Comparison of ENCODE assay signal across 18 cellular contexts in the genomic region with DNA sequence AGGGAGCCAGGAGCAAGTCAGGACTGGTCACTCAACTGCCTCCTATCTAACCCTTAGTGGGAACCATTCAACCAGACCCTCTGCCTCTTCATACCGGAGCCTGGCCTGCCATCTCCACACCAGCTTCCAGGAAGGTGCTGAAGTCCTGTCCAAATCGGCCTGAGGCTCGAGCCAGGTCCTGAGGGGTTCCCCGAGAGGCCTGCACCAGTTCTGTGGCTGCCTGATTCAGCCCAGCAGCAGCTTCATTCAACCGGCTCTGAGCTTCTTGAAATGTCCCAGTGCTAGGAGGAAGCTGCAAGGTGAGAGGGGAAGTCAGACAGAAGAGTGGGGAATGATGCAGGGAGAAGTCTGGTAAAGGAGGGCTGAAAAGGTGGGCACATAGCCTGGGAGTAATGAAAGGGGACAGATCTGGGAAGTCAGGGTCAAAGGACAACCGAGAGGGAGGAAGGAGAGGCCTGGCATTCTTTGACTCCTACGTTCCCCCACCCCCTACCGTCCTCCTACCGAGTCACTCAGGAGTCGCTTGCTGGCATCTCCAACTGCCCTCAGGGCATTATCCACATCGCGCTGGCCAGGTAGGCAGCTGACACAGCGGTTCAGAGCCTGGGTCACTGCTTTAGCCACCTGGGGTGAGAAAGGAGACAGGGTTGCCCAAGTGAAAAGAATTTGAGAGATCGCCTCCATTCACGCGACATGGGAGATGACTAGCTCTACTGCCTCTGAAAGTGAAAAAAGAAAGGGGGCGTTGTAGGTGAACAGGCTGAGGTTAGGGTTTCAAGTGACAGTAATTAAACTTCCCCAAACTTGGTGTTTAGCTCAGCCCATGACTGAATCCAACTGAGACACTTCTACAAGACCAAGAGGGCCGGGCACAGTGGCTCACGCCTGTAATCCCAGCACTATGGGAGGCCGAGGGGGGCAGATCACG. TPM values are rescaled to one million over a fixed set of nuclear protein-coding genes. Genes with fewer than 3 reads are reported as not detected.
A peak's percentile ranks its signal among the peaks of the same experiment; 100 is the strongest.
DNase-seq lines count a peak whose midpoint lies in the region; ATAC-seq and TF ChIP-seq lines count a peak whose summit lies in the region.
"Had no signal": no experiment of that assay in that cellular context is flagged by ENCODE, and none has a peak within 500 bp of the region (broad histone marks: within the 10 kb centered on the region; RNA-seq: fewer than 3 reads in every experiment).

No MANE protein-coding gene starts in this region.

- no peaks in the 10 kb centered on the region for H3K9me3 ChIP-seq in CD8-positive, alpha-beta memory T cell (ENCODE audit: low read length)
- H3K9me3 ChIP-seq in CD4-positive, alpha-beta T cell (ENCODE audit: control insufficient read depth, low read length), result no peaks in the 10 kb centered on the region
- H3K9me3 ChIP-seq: BE2C, upper lobe of left lung had no signal

- intact Hi-C loops in activated CD8-positive, alpha-beta T cell treated with anti-CD3 and anti-CD28 coated beads for 36 hours (cut with micrococcal nuclease), result no loop called here
- intact Hi-C loops in CD4-positive, alpha-beta T cell (cut with DNase I, micrococcal nuclease), result no loop called here

- peaks cover 60% of the 10 kb centered on the region for H3K36me3 Mint-ChIP-seq in activated CD8-positive, alpha-beta T cell treated with anti-CD3 and anti-CD28 coated beads for 36 hours (ENCODE audit: low read depth)
- H3K36me3 Mint-ChIP-seq in nephron progenitor cell (ENCODE audit: low read depth), result peaks cover 88% of the 10 kb centered on the region
- H3K36me3 Mint-ChIP-seq in CD8-positive, alpha-beta memory T cell, result peaks cover 21 to 91% (median 29%) of the 10 kb centered on the region in 3 donors
- H3K36me3 Mint-ChIP-seq in CD4-positive, alpha-beta T cell (ENCODE audit: low read depth), result peaks cover 65% of the 10 kb centered on the region

- no peaks in the 10 kb centered on the region for H3K27me3 ChIP-seq in CD8-positive, alpha-beta memory T cell (ENCODE audit: insufficient read depth, low read length, poor library complexity, severe bottlenecking)
- no peaks in the 10 kb centered on the region for H3K27me3 ChIP-seq in CD4-positive, alpha-beta T cell (ENCODE audit: control insufficient read depth, insufficient read depth, low read length)
- H3K27me3 ChIP-seq: BE2C, dorsolateral prefrontal cortex, upper lobe of left lung had no signal

- POLR2A ChIA-PET in GM10248 (lab: Yijun Ruan, JAX), result interaction anchor here (0.5 kb wide), 1 partner anchor 82 kb away, joined by 5 read pairs; no protein-coding TSS in a partner anchor
- POLR2A ChIA-PET in activated CD8-positive, alpha-beta T cell treated with anti-CD3 and anti-CD28 coated beads for 36 hours (lab: Charles Lee), result interaction anchor here (0.6 to 2.1 kb wide), 2 partner anchors 15 to 16 kb away, joined by 4 to 6 read pairs; no protein-coding TSS in a partner anchor
- POLR2A ChIA-PET in CD8-positive, alpha-beta memory T cell (lab: Charles Lee), result interaction anchor here (0.5 kb wide), 1 partner anchor 62 kb away, joined by 6 read pairs; no protein-coding TSS in a partner anchor
- POLR2A ChIA-PET in CD4-positive, alpha-beta T cell (lab: Charles Lee), result interaction anchor here (1.2 kb wide), 1 partner anchor 20 kb away, joined by 4 read pairs; a partner anchor contains a TSS

- no peaks in the 10 kb centered on the region for H3K4me1 ChIP-seq in CD8-positive, alpha-beta memory T cell (ENCODE audit: insufficient read depth, low read length)
- H3K4me1 ChIP-seq: BE2C, upper lobe of left lung had no signal

- ATAC-seq in activated CD8-positive, alpha-beta T cell treated with anti-CD3 and anti-CD28 coated beads for 36 hours, result no peak
- ATAC-seq in CD4-positive, alpha-beta T cell (ENCODE audit: poor library complexity), result no peak
- no peak for ATAC-seq in HG03354 (IDR thresholded peaks at IDR 0.05; ENCODE audit: poor library complexity, severe bottlenecking, unreplicated experiment)
- ATAC-seq: Right ventricle myocardium inferior had no signal

- H3K9me3 Mint-ChIP-seq in activated CD8-positive, alpha-beta T cell treated with anti-CD3 and anti-CD28 coated beads for 36 hours, result no peaks in the 10 kb centered on the region
- no peaks in the 10 kb centered on the region for H3K9me3 Mint-ChIP-seq in nephron progenitor cell
- H3K9me3 Mint-ChIP-seq in CD8-positive, alpha-beta memory T cell, result no peaks in the 10 kb centered on the region
- H3K9me3 Mint-ChIP-seq in CD4-positive, alpha-beta T cell, result no peaks in the 10 kb centered on the region
- H3K9me3 Mint-ChIP-seq: brain had no signal

- peaks cover 4% of the 10 kb centered on the region for H3K4me1 Mint-ChIP-seq in activated CD8-positive, alpha-beta T cell treated with anti-CD3 and anti-CD28 coated beads for 36 hours (ENCODE audit: low read depth)
- peaks cover 8% of the 10 kb centered on the region for H3K4me1 Mint-ChIP-seq in nephron progenitor cell
- peaks cover 0 to 4% (median 1%) of the 10 kb centered on the region in 3 donors for H3K4me1 Mint-ChIP-seq in CD8-positive, alpha-beta memory T cell
- no peaks in the 10 kb centered on the region for H3K4me1 Mint-ChIP-seq in CD4-positive, alpha-beta T cell (ENCODE audit: low read depth)
- H3K4me1 Mint-ChIP-seq: brain had no signal

- H3K4me3 Mint-ChIP-seq in activated CD8-positive, alpha-beta T cell treated with anti-CD3 and anti-CD28 coated beads for 36 hours, result no peak overlapping the region
- no peak overlapping the region for H3K4me3 Mint-ChIP-seq in nephron progenitor cell
- H3K4me3 Mint-ChIP-seq in CD8-positive, alpha-beta memory T cell, result no peak overlapping the region
- no peak overlapping the region for H3K4me3 Mint-ChIP-seq in CD4-positive, alpha-beta T cell
- H3K4me3 Mint-ChIP-seq: activated naive CD8-positive, alpha-beta T cell; brain had no signal

- H3K27ac Mint-ChIP-seq in activated CD8-positive, alpha-beta T cell treated with anti-CD3 and anti-CD28 coated beads for 36 hours, result peak overlapping the region; percentile 28
- peak overlapping the region; percentile 90 for H3K27ac Mint-ChIP-seq in nephron progenitor cell
- peak overlapping the region in 4 of 8 donors; percentile 17 to 87 (median 61) for H3K27ac Mint-ChIP-seq in CD8-positive, alpha-beta memory T cell
- no peak overlapping the region for H3K27ac Mint-ChIP-seq in CD4-positive, alpha-beta T cell
- H3K27ac Mint-ChIP-seq: activated naive CD8-positive, alpha-beta T cell; brain had no signal

- H3K36me3 ChIP-seq in CD8-positive, alpha-beta memory T cell (ENCODE audit: insufficient read depth, low read length), result peaks cover 88% of the 10 kb centered on the region

- peak; percentile 50 for DNase-seq in GM10248 (ENCODE audit: extremely low spot score)
- peak; percentile 60 for DNase-seq in GM13977 (ENCODE audit: low spot score)
- DNase-seq in activated CD8-positive, alpha-beta T cell treated with anti-CD3 and anti-CD28 coated beads for 36 hours, result no peak
- no peak for DNase-seq in nephron progenitor cell
- DNase-seq in CD8-positive, alpha-beta memory T cell, result no peak
- no peak for DNase-seq in T1000 (lab: John Stamatoyannopoulos, UW)
- no peak for DNase-seq in CD4-positive, alpha-beta T cell
- DNase-seq: BE2C, DMS 273 treated with DMSO at 0.1 percent for 48 hours, mesendoderm, NCI-H1436 treated with DMSO at 0.1 percent for 48 hours, NCI-H2227 treated with DMSO at 0.1 percent for 48 hours had no signal

- CTCF ChIA-PET in GM10248 (lab: Yijun Ruan, JAX), result interaction anchor here (0.9 to 19.1 kb wide), 12 partner anchors 8 to 101 kb away, joined by 3 to 224 read pairs (median 4); a partner anchor contains a TSS
- CTCF ChIA-PET in activated CD8-positive, alpha-beta T cell treated with anti-CD3 and anti-CD28 coated beads for 36 hours (lab: Charles Lee), result interaction anchor here (0.8 to 15.2 kb wide), 5 partner anchors 16 to 95 kb away, joined by 3 to 121 read pairs (median 3); a partner anchor contains a TSS
- CTCF ChIA-PET in CD8-positive, alpha-beta memory T cell (lab: Charles Lee), result interaction anchor here (0.8 to 5.5 kb wide), 4 partner anchors 16 to 108 kb away, joined by 3 to 40 read pairs (median 3); no protein-coding TSS in a partner anchor
- CTCF ChIA-PET in CD4-positive, alpha-beta T cell (lab: Charles Lee), result interaction anchor here (0.9 to 1.6 kb wide), 2 partner anchors 21 to 65 kb away, joined by 3 read pairs; a partner anchor contains a TSS

- H3K4me3 ChIP-seq in CD8-positive, alpha-beta memory T cell (ENCODE audit: low read length), result no peak overlapping the region
- H3K4me3 ChIP-seq: dorsolateral prefrontal cortex, upper lobe of left lung had no signal

- TF ChIP-seq CTCF in GM10248 (IDR thresholded peaks at IDR 0.05; ENCODE audit: control extremely low read depth, extremely low read depth, low read depth, missing control alignments), result no peak
- TF ChIP-seq CTCF in GM13977 (IDR thresholded peaks at IDR 0.05; ENCODE audit: extremely low read depth, insufficient read depth, missing control alignments), result no peak
- TF ChIP-seq CTCF in activated CD8-positive, alpha-beta T cell treated with anti-CD3 and anti-CD28 coated beads for 36 hours (IDR thresholded peaks at IDR 0.05), result no peak
- no peak for TF ChIP-seq CTCF in nephron progenitor cell (IDR thresholded peaks at IDR 0.05)
- TF ChIP-seq CTCF in CD4-positive, alpha-beta T cell (IDR thresholded peaks at IDR 0.05), result no peak

- H3K27me3 Mint-ChIP-seq in activated CD8-positive, alpha-beta T cell treated with anti-CD3 and anti-CD28 coated beads for 36 hours, result no peaks in the 10 kb centered on the region
- H3K27me3 Mint-ChIP-seq in nephron progenitor cell (ENCODE audit: low read depth, poor library complexity), result no peaks in the 10 kb centered on the region
- H3K27me3 Mint-ChIP-seq in CD8-positive, alpha-beta memory T cell, result peaks cover 0 to 2% of the 10 kb centered on the region in 2 donors
- H3K27me3 Mint-ChIP-seq in CD4-positive, alpha-beta T cell, result no peaks in the 10 kb centered on the region
- H3K27me3 Mint-ChIP-seq: activated naive CD8-positive, alpha-beta T cell had no signal

- H3K27ac ChIP-seq in CD8-positive, alpha-beta memory T cell (ENCODE audit: low read depth, low read length), result no peak overlapping the region
- H3K27ac ChIP-seq in CD4-positive, alpha-beta T cell (ENCODE audit: low read depth, low read length), result no peak overlapping the region
- H3K27ac ChIP-seq: upper lobe of left lung had no signal

- in situ Hi-C loops in GM13977 (cut with MboI; ENCODE audit: low pct_unique_long_range_greater_than_20kb, low sequenced_read_pairs, unreplicated experiment), result no loop called here

RNA-seq across cellular contexts. Expression of a gene that starts 20.2 kb away (rescaled TPM):
- total RNA-seq in activated CD8-positive, alpha-beta T cell treated with anti-CD3 and anti-CD28 coated beads for 36 hours, result 100 to 1,000 TPM; 212 to 219 TPM
- total RNA-seq in CD8-positive, alpha-beta memory T cell, result 100 to 1,000 TPM; 248 to 249 TPM
- polyA plus RNA-seq in CD8-positive, alpha-beta memory T cell, result 161 TPM
- 100 to 1,000 TPM; 149 to 151 TPM for total RNA-seq in CD4-positive, alpha-beta T cell

RNA-seq across cellular contexts. Expression of a gene that starts 20.7 kb away (rescaled TPM):
- total RNA-seq in activated CD8-positive, alpha-beta T cell treated with anti-CD3 and anti-CD28 coated beads for 36 hours, result 10 to 100 TPM; 22.3 to 22.4 TPM
- 10 to 100 TPM; 38.0 to 38.6 TPM for total RNA-seq in CD8-positive, alpha-beta memory T cell
- 53.6 TPM for polyA plus RNA-seq in CD8-positive, alpha-beta memory T cell
- total RNA-seq in CD4-positive, alpha-beta T cell, result 10 to 100 TPM; 13.7 to 15.4 TPM

RNA-seq across cellular contexts. Expression of a gene that starts 22.0 kb away (rescaled TPM):
- 1 to 10 TPM; 4.8 to 5.3 TPM for total RNA-seq in activated CD8-positive, alpha-beta T cell treated with anti-CD3 and anti-CD28 coated beads for 36 hours
- total RNA-seq in CD8-positive, alpha-beta memory T cell, result 1 to 10 TPM; 6.6 to 7.3 TPM
- polyA plus RNA-seq in CD8-positive, alpha-beta memory T cell, result 0.22 TPM
- 10 to 100 TPM; 63.1 to 63.5 TPM for total RNA-seq in CD4-positive, alpha-beta T cell

RNA-seq across cellular contexts. Expression of a gene that starts 37.3 kb away (rescaled TPM):
- 10 to 100 TPM; 21.2 to 22.3 TPM for total RNA-seq in activated CD8-positive, alpha-beta T cell treated with anti-CD3 and anti-CD28 coated beads for 36 hours
- total RNA-seq in CD8-positive, alpha-beta memory T cell, result 10 to 100 TPM; 41.8 to 42.0 TPM
- polyA plus RNA-seq in CD8-positive, alpha-beta memory T cell, result 30.7 TPM
- total RNA-seq in CD4-positive, alpha-beta T cell, result 10 to 100 TPM; 17.3 to 18.6 TPM

RNA-seq across cellular contexts. Expression of a gene that starts 37.3 kb away (rescaled TPM):
- 10 to 100 TPM; 13.0 to 14.8 TPM for total RNA-seq in activated CD8-positive, alpha-beta T cell treated with anti-CD3 and anti-CD28 coated beads for 36 hours
- 10 to 100 TPM; 19.9 to 21.9 TPM for total RNA-seq in CD8-positive, alpha-beta memory T cell
- polyA plus RNA-seq in CD8-positive, alpha-beta memory T cell, result 10.6 TPM
- total RNA-seq in CD4-positive, alpha-beta T cell, result 10 to 100 TPM; 12.6 to 13.1 TPM

Comparison
In these comparisons a context has a peak if more than half of its experiments do, and no peak if none do; other contexts are left out.
1. DNase-seq: peak in GM10248 (single experiment) and GM13977 (single experiment); none in activated CD8-positive, alpha-beta T cell treated with anti-CD3 and anti-CD28 coated beads for 36 hours (single experiment), nephron progenitor cell (single experiment), CD8-positive, alpha-beta memory T cell (0 of 5), T1000 (single experiment) and CD4-positive, alpha-beta T cell (0 of 10).
2. RNA of a gene that starts 22.0 kb away (total RNA-seq): 63.1 to 63.5 TPM in CD4-positive, alpha-beta T cell; 6.6 to 7.3 TPM in CD8-positive, alpha-beta memory T cell and 4.8 to 5.3 TPM in activated CD8-positive, alpha-beta T cell treated with anti-CD3 and anti-CD28 coated beads for 36 hours; every median in the first group is over 4 times any median in the second.